In the genomic region with DNA sequence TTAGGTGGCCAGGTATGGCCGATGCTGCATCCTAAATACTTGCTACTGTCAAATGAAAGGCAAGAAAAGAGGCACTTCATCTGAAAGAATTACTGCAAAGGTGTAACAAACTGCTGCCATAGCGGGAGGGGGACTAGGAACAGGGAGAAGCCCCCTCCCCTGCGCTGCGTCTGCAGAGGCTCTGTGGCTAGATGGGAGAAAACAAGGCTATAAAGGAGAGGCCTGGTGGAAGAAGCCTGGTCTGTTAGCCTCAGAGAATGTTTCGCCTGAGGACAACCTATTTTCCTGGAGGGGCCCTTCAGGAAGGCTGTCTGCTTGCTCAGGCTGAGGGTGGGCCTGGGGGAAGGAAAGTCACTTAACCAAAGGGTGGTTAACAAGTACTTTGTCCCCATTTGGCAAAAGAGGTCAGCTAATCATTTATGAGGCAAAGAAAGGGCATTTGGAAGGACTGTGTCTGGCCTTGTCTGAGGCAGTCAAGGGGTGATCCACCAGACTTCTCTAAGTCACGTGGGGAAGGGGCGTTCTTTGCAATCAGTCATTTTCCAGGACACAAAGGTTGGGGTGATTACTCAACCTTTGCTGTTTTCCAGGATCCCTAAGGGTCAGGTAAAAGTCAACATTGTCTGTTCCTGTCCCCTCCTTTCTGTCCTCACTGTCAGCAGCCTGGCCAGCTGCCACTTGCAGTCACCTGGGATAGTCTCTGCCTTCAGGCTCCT, we compare ENCODE assay signal across 1 cellular context.
TF ChIP-seq lines count a peak whose summit lies in the region.

No MANE protein-coding gene starts in this region.

TF ChIP-seq in HepG2, 621 proteins besides CTCF, POLR2A, EP300 and RAD21 (continued from another document and continues in another):
- TF ChIP-seq ZNF546 (CRISPR knock-in tag; conservative IDR thresholded peaks at IDR 0.05), result no peak
- TF ChIP-seq ZNF558 (CRISPR knock-in tag; IDR thresholded peaks at IDR 0.05; ENCODE audit: borderline replicate concordance), result no peak
- no peak for TF ChIP-seq MIER2 (CRISPR knock-in tag; IDR thresholded peaks at IDR 0.05)
- TF ChIP-seq, protein P1, sequence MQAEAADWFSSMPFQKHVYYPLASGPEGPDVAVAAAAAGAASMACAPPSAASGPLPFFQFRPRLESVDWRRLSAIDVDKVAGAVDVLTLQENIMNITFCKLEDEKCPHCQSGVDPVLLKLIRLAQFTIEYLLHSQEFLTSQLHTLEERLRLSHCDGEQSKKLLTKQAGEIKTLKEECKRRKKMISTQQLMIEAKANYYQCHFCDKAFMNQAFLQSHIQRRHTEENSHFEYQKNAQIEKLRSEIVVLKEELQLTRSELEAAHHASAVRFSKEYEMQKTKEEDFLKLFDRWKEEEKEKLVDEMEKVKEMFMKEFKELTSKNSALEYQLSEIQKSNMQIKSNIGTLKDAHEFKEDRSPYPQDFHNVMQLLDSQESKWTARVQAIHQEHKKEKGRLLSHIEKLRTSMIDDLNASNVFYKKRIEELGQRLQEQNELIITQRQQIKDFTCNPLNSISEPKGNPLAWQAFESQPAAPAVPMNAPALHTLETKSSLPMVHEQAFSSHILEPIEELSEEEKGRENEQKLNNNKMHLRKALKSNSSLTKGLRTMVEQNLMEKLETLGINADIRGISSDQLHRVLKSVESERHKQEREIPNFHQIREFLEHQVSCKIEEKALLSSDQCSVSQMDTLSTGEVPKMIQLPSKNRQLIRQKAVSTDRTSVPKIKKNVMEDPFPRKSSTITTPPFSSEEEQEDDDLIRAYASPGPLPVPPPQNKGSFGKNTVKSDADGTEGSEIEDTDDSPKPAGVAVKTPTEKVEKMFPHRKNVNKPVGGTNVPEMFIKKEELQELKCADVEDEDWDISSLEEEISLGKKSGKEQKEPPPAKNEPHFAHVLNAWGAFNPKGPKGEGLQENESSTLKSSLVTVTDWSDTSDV (CRISPR knock-in tag; IDR thresholded peaks at IDR 0.05), result no peak
- TF ChIP-seq, protein P2, sequence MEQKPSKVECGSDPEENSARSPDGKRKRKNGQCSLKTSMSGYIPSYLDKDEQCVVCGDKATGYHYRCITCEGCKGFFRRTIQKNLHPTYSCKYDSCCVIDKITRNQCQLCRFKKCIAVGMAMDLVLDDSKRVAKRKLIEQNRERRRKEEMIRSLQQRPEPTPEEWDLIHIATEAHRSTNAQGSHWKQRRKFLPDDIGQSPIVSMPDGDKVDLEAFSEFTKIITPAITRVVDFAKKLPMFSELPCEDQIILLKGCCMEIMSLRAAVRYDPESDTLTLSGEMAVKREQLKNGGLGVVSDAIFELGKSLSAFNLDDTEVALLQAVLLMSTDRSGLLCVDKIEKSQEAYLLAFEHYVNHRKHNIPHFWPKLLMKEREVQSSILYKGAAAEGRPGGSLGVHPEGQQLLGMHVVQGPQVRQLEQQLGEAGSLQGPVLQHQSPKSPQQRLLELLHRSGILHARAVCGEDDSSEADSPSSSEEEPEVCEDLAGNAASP (CRISPR knock-in tag; IDR thresholded peaks at IDR 0.05; ENCODE audit: borderline replicate concordance), result peak; percentile 80; the same call in 1 of the 2 replicates
- TF ChIP-seq TMF1 (CRISPR knock-in tag; IDR thresholded peaks at IDR 0.05; ENCODE audit: low read depth), result no peak
- TF ChIP-seq ETV5 (CRISPR knock-in tag; IDR thresholded peaks at IDR 0.05; ENCODE audit: borderline replicate concordance), result peak; percentile 43; the same call in 1 of the 2 replicates
- TF ChIP-seq, protein P3, sequence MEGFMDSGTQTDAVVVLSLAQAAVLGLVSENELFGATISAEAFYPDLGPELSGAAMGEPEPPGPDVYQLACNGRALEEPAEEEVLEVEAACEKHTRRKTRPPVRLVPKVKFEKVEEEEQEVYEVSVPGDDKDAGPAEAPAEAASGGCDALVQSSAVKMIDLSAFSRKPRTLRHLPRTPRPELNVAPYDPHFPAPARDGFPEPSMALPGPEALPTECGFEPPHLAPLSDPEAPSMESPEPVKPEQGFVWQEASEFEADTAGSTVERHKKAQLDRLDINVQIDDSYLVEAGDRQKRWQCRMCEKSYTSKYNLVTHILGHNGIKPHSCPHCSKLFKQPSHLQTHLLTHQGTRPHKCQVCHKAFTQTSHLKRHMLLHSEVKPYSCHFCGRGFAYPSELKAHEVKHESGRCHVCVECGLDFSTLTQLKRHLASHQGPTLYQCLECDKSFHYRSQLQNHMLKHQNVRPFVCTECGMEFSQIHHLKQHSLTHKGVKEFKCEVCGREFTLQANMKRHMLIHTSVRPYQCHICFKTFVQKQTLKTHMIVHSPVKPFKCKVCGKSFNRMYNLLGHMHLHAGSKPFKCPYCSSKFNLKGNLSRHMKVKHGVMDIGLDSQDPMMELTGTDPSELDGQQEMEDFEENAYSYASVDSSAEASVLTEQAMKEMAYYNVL (CRISPR knock-in tag; IDR thresholded peaks at IDR 0.05; ENCODE audit: borderline replicate concordance), result 0 out of 2 replicates have a peak, but pooled peaks have one; percentile 35
- no peak for TF ChIP-seq NFE2 (CRISPR knock-in tag; IDR thresholded peaks at IDR 0.05)
- TF ChIP-seq, protein P4, sequence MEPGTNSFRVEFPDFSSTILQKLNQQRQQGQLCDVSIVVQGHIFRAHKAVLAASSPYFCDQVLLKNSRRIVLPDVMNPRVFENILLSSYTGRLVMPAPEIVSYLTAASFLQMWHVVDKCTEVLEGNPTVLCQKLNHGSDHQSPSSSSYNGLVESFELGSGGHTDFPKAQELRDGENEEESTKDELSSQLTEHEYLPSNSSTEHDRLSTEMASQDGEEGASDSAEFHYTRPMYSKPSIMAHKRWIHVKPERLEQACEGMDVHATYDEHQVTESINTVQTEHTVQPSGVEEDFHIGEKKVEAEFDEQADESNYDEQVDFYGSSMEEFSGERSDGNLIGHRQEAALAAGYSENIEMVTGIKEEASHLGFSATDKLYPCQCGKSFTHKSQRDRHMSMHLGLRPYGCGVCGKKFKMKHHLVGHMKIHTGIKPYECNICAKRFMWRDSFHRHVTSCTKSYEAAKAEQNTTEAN (CRISPR knock-in tag; conservative IDR thresholded peaks at IDR 0.05), result no peak
- no peak for TF ChIP-seq ZNF225 (CRISPR knock-in tag; IDR thresholded peaks at IDR 0.05)
- TF ChIP-seq THAP11 (CRISPR knock-in tag; IDR thresholded peaks at IDR 0.05), result 0 out of 2 replicates have a peak, but pooled peaks have one; percentile 14
- no peak for TF ChIP-seq HDAC6 (IDR thresholded peaks at IDR 0.05; ENCODE audit: low read depth, low read length)
- TF ChIP-seq ATF1 (CRISPR knock-in tag; IDR thresholded peaks at IDR 0.05), result no peak
- no peak for TF ChIP-seq BRCA1 (CRISPR knock-in tag; IDR thresholded peaks at IDR 0.05)
- no peak for TF ChIP-seq ZNF569 (CRISPR knock-in tag; IDR thresholded peaks at IDR 0.05; ENCODE audit: borderline replicate concordance)
- TF ChIP-seq DR1 (CRISPR knock-in tag; IDR thresholded peaks at IDR 0.05), result no peak
- TF ChIP-seq HNF4G (IDR thresholded peaks at IDR 0.05; ENCODE audit: borderline replicate concordance, low read depth, low read length), result peak; percentile 80
- 0 out of 2 replicates have a peak, but pooled peaks have one; percentile 49 for TF ChIP-seq HNF4G (CRISPR knock-in tag; IDR thresholded peaks at IDR 0.05; ENCODE audit: borderline replicate concordance, low read depth)
- TF ChIP-seq NFATC3 (CRISPR knock-in tag; IDR thresholded peaks at IDR 0.05), result no peak
- TF ChIP-seq TP53 (CRISPR knock-in tag; conservative IDR thresholded peaks at IDR 0.05), result no peak
- TF ChIP-seq MIER3 (CRISPR knock-in tag; IDR thresholded peaks at IDR 0.05; ENCODE audit: borderline replicate concordance), result no peak
- no peak for TF ChIP-seq ZNF724P (CRISPR knock-in tag; IDR thresholded peaks at IDR 0.05; ENCODE audit: borderline replicate concordance)
- TF ChIP-seq, protein P5, sequence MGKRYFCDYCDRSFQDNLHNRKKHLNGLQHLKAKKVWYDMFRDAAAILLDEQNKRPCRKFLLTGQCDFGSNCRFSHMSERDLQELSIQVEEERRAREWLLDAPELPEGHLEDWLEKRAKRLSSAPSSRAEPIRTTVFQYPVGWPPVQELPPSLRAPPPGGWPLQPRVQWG (CRISPR knock-in tag; IDR thresholded peaks at IDR 0.05; ENCODE audit: borderline replicate concordance, low read depth), result no peak
- TF ChIP-seq ZNF570 (CRISPR knock-in tag; IDR thresholded peaks at IDR 0.05; ENCODE audit: borderline replicate concordance), result no peak
- TF ChIP-seq, protein P6, sequence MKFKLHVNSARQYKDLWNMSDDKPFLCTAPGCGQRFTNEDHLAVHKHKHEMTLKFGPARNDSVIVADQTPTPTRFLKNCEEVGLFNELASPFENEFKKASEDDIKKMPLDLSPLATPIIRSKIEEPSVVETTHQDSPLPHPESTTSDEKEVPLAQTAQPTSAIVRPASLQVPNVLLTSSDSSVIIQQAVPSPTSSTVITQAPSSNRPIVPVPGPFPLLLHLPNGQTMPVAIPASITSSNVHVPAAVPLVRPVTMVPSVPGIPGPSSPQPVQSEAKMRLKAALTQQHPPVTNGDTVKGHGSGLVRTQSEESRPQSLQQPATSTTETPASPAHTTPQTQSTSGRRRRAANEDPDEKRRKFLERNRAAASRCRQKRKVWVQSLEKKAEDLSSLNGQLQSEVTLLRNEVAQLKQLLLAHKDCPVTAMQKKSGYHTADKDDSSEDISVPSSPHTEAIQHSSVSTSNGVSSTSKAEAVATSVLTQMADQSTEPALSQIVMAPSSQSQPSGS (CRISPR knock-in tag; IDR thresholded peaks at IDR 0.05), result peak; percentile 29; the same call in 1 of the 2 replicates
- TF ChIP-seq, protein P7, sequence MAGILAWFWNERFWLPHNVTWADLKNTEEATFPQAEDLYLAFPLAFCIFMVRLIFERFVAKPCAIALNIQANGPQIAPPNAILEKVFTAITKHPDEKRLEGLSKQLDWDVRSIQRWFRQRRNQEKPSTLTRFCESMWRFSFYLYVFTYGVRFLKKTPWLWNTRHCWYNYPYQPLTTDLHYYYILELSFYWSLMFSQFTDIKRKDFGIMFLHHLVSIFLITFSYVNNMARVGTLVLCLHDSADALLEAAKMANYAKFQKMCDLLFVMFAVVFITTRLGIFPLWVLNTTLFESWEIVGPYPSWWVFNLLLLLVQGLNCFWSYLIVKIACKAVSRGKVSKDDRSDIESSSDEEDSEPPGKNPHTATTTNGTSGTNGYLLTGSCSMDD (CRISPR knock-in tag; IDR thresholded peaks at IDR 0.05), result no peak
- TF ChIP-seq FOXO1 (CRISPR knock-in tag; IDR thresholded peaks at IDR 0.05), result peak; percentile 82
- TF ChIP-seq ZNF253 (CRISPR knock-in tag; IDR thresholded peaks at IDR 0.05; ENCODE audit: borderline replicate concordance), result no peak
- TF ChIP-seq ZNF557 (CRISPR knock-in tag; IDR thresholded peaks at IDR 0.05), result no peak
- no peak for TF ChIP-seq ARHGAP35 (CRISPR knock-in tag; IDR thresholded peaks at IDR 0.05; ENCODE audit: borderline replicate concordance)
- no peak for TF ChIP-seq ZNF563 (CRISPR knock-in tag; IDR thresholded peaks at IDR 0.05)
- TF ChIP-seq ZNF562 (CRISPR knock-in tag; IDR thresholded peaks at IDR 0.05; ENCODE audit: borderline replicate concordance), result no peak
- TF ChIP-seq ZNF317 (CRISPR knock-in tag; IDR thresholded peaks at IDR 0.05), result no peak
- no peak for TF ChIP-seq CBFB (CRISPR knock-in tag; IDR thresholded peaks at IDR 0.05)
- TF ChIP-seq GLI4 (CRISPR knock-in tag; IDR thresholded peaks at IDR 0.05; ENCODE audit: borderline replicate concordance), result no peak
- TF ChIP-seq, protein P8, sequence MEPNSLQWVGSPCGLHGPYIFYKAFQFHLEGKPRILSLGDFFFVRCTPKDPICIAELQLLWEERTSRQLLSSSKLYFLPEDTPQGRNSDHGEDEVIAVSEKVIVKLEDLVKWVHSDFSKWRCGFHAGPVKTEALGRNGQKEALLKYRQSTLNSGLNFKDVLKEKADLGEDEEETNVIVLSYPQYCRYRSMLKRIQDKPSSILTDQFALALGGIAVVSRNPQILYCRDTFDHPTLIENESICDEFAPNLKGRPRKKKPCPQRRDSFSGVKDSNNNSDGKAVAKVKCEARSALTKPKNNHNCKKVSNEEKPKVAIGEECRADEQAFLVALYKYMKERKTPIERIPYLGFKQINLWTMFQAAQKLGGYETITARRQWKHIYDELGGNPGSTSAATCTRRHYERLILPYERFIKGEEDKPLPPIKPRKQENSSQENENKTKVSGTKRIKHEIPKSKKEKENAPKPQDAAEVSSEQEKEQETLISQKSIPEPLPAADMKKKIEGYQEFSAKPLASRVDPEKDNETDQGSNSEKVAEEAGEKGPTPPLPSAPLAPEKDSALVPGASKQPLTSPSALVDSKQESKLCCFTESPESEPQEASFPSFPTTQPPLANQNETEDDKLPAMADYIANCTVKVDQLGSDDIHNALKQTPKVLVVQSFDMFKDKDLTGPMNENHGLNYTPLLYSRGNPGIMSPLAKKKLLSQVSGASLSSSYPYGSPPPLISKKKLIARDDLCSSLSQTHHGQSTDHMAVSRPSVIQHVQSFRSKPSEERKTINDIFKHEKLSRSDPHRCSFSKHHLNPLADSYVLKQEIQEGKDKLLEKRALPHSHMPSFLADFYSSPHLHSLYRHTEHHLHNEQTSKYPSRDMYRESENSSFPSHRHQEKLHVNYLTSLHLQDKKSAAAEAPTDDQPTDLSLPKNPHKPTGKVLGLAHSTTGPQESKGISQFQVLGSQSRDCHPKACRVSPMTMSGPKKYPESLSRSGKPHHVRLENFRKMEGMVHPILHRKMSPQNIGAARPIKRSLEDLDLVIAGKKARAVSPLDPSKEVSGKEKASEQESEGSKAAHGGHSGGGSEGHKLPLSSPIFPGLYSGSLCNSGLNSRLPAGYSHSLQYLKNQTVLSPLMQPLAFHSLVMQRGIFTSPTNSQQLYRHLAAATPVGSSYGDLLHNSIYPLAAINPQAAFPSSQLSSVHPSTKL (CRISPR knock-in tag; IDR thresholded peaks at IDR 0.05), result peak; percentile 81
- TF ChIP-seq SMAD3 (CRISPR knock-in tag; IDR thresholded peaks at IDR 0.05), result no peak
- no peak for TF ChIP-seq ZNF766 (CRISPR knock-in tag; IDR thresholded peaks at IDR 0.05; ENCODE audit: borderline replicate concordance)
- TF ChIP-seq KAT7 (CRISPR knock-in tag; IDR thresholded peaks at IDR 0.05; ENCODE audit: borderline replicate concordance), result no peak
- no peak for TF ChIP-seq ZNF329 (CRISPR knock-in tag; IDR thresholded peaks at IDR 0.05; ENCODE audit: low read depth)
- TF ChIP-seq ISX (CRISPR knock-in tag; conservative IDR thresholded peaks at IDR 0.05), result no peak
- TF ChIP-seq ARID2 (CRISPR knock-in tag; IDR thresholded peaks at IDR 0.05; ENCODE audit: borderline replicate concordance), result no peak
- no peak; the same call in 1 of the 2 replicates for TF ChIP-seq TBX2 (CRISPR knock-in tag; IDR thresholded peaks at IDR 0.05; ENCODE audit: borderline replicate concordance)
- no peak for TF ChIP-seq HES4 (CRISPR knock-in tag; IDR thresholded peaks at IDR 0.05; ENCODE audit: borderline replicate concordance)
- TF ChIP-seq ZNF629 (CRISPR knock-in tag; conservative IDR thresholded peaks at IDR 0.05), result no peak
- 0 out of 2 replicates have a peak, but pooled peaks have one; percentile 31 for TF ChIP-seq REPIN1 (CRISPR knock-in tag; IDR thresholded peaks at IDR 0.05; ENCODE audit: borderline replicate concordance, low read depth)
- TF ChIP-seq, protein P9, sequence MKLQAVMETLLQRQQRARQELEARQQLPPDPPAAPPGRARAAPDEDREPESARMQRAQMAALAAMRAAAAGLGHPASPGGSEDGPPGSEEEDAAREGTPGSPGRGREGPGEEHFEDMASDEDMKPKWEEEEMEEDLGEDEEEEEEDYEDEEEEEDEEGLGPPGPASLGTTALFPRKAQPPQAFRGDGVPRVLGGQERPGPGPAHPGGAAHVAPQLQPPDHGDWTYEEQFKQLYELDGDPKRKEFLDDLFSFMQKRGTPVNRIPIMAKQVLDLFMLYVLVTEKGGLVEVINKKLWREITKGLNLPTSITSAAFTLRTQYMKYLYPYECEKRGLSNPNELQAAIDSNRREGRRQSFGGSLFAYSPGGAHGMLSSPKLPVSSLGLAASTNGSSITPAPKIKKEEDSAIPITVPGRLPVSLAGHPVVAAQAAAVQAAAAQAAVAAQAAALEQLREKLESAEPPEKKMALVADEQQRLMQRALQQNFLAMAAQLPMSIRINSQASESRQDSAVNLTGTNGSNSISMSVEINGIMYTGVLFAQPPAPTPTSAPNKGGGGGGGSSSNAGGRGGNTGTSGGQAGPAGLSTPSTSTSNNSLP (IDR thresholded peaks at IDR 0.05; ENCODE audit: low read depth, low read length), result no peak
- TF ChIP-seq PHB2 (IDR thresholded peaks at IDR 0.05; ENCODE audit: partially characterized antibody), result no peak
- TF ChIP-seq SSRP1 (CRISPR knock-in tag; IDR thresholded peaks at IDR 0.05), result no peak
